Comparison of ENCODE assay signal across 9 cellular contexts in genomic region chr6:31900917-31901414, GRCh38. TPM values are rescaled to one million over a fixed set of nuclear protein-coding genes. Genes with fewer than 3 reads are reported as not detected.
DNase-seq lines count a peak whose midpoint lies in the region; ATAC-seq, FAIRE-seq and TF ChIP-seq lines count a peak whose summit lies in the region.
"Had no signal": no experiment of that assay in that cellular context is flagged by ENCODE, and none has a peak within 500 bp of the region (broad histone marks: within the 10 kb centered on the region; RNA-seq: fewer than 3 reads in every experiment).

No MANE protein-coding gene starts in this region.

- ATAC-seq in natural killer cell: no peak
- no peak for ATAC-seq in HG03039 (IDR thresholded peaks at IDR 0.05; ENCODE audit: unreplicated experiment)
- no peak for ATAC-seq in GM21515 (IDR thresholded peaks at IDR 0.05; ENCODE audit: unreplicated experiment)

- DNase-seq in NB4 (ENCODE audit: low read depth) (peak; percentile 31), natural killer cell (no peak), urothelium cell line (ENCODE audit: low spot score) (no peak), NCI-H2171 treated with DMSO at 0.1 percent for 48 hours (lab: John Stamatoyannopoulos, UW) (no peak)

- peaks cover 0 to 6% (median 0%) of the 10 kb centered on the region in 11 experiments; a peak in 3 of 22 replicates for H4K20me1 ChIP-seq in BLaER1 treated with 17β-estradiol and CSF1 and Interleukin-3, amounts not matched to agents 10 nM and 100 nM

- H3K9me3 Mint-ChIP-seq in natural killer cell: no peaks in the 10 kb centered on the region

- TF ChIP-seq CTCF in NB4 (IDR thresholded peaks at IDR 0.05; ENCODE audit: low read depth, low read length): no peak
- no peak for TF ChIP-seq CTCF in natural killer cell (IDR thresholded peaks at IDR 0.05)

- TF ChIP-seq POLR2A in NB4 (IDR thresholded peaks at IDR 0.05; ENCODE audit: extremely low read depth, insufficient read length): no peak

- FAIRE-seq in urothelium cell line (lab: Jason Lieb, UNC): no peak

- H3K27me3 ChIP-seq in BLaER1 treated with 17β-estradiol and CSF1 and Interleukin-3, amounts not matched to agents 10 nM and 100 nM: no peaks in the 10 kb centered on the region
- H3K27me3 ChIP-seq in ectodermal cell (ENCODE audit: control insufficient read depth, insufficient read depth, low read length, poor library complexity, severe bottlenecking): no peaks in the 10 kb centered on the region

- peak overlapping the region; percentile 74 to 91 (median 82); a peak in 21 of 22 replicates for H3K9ac ChIP-seq in BLaER1 treated with 17β-estradiol and CSF1 and Interleukin-3, amounts not matched to agents 10 nM and 100 nM

- H3K4me1 Mint-ChIP-seq in natural killer cell: peaks cover 33 to 50% of the 10 kb centered on the region in 2 donors

- peak overlapping the region; percentile 31 for H3K4me3 Mint-ChIP-seq in natural killer cell

- H3K4me2 ChIP-seq in BLaER1 treated with 17β-estradiol and CSF1 and Interleukin-3, amounts not matched to agents 10 nM and 100 nM: peak overlapping the region; percentile 74 to 94 (median 87)

- whole genome bisulfite sequencing in ectodermal cell, 2 experiments: 70 to 72% methylated on average over 29 of the region's 29 CpGs

- no peaks in the 10 kb centered on the region for H3K36me3 Mint-ChIP-seq in natural killer cell

- H3K4me1 ChIP-seq in BLaER1 treated with 17β-estradiol and CSF1 and Interleukin-3, amounts not matched to agents 10 nM and 100 nM: peaks cover 48 to 67% (median 57%) of the 10 kb centered on the region in 10 experiments
- peaks cover 21% of the 10 kb centered on the region for H3K4me1 ChIP-seq in ectodermal cell (ENCODE audit: control insufficient read depth, insufficient read depth, low read length)

- H3K27me3 Mint-ChIP-seq in natural killer cell (ENCODE audit: low read depth in 2 of 2): no peaks in the 10 kb centered on the region

- peak overlapping the region; percentile 63 to 77 (median 68) for H3K4me3 ChIP-seq in BLaER1 treated with 17β-estradiol and CSF1 and Interleukin-3, amounts not matched to agents 10 nM and 100 nM
- H3K4me3 ChIP-seq in NB4 (ENCODE audit: low read depth, low read length) (peak overlapping the region; percentile 57), ectodermal cell (ENCODE audit: insufficient read depth, low read depth, low read length) (peak overlapping the region; percentile 68)

- H3K27ac ChIP-seq in BLaER1 treated with 17β-estradiol and CSF1 and Interleukin-3, amounts not matched to agents 10 nM and 100 nM: peak overlapping the region in 9 of 11 experiments; percentile 70 to 91 (median 82); a peak in 14 of 22 replicates
- no peak overlapping the region for H3K27ac ChIP-seq in ectodermal cell (ENCODE audit: insufficient read depth, low read depth, low read length, poor library complexity, severe bottlenecking)

- no peak overlapping the region for H3K27ac Mint-ChIP-seq in natural killer cell

- intact Hi-C loops in natural killer cell (cut with micrococcal nuclease): no loop called here

- peaks cover 0 to 6% (median 3%) of the 10 kb centered on the region in 11 experiments; a peak in 17 of 22 replicates for H3K36me3 ChIP-seq in BLaER1 treated with 17β-estradiol and CSF1 and Interleukin-3, amounts not matched to agents 10 nM and 100 nM
- peaks cover 3% of the 10 kb centered on the region for H3K36me3 ChIP-seq in ectodermal cell (ENCODE audit: control insufficient read depth, insufficient read depth, low read length)

- no peaks in the 10 kb centered on the region for H3K9me3 ChIP-seq in BLaER1 treated with 17β-estradiol and CSF1 and Interleukin-3, amounts not matched to agents 10 nM and 100 nM (replicated peaks in 1 of 11)
- no peaks in the 10 kb centered on the region for H3K9me3 ChIP-seq in ectodermal cell (ENCODE audit: control insufficient read depth, low read length)

RNA-seq across cellular contexts. Expression of gene ZBTB12, which starts 0.9 kb away (rescaled TPM):
- 62.9 TPM for polyA plus RNA-seq in ectodermal cell (2013, experiment 1 of 4)
- polyA plus RNA-seq in ectodermal cell (2013, experiment 2 of 4): 60.2 TPM
- polyA plus RNA-seq in ectodermal cell (2013, experiment 3 of 4): 46.9 TPM
- 56.5 TPM for polyA plus RNA-seq in ectodermal cell (2013, experiment 4 of 4)
- under 1 TPM; 0.54 to 0.77 (median 0.63) TPM for total RNA-seq in natural killer cell

RNA-seq across cellular contexts. Expression of gene EHMT2, which starts 3.5 kb away (rescaled TPM):
- polyA plus RNA-seq in ectodermal cell (2013, experiment 1 of 4): 197 TPM
- polyA plus RNA-seq in ectodermal cell (2013, experiment 2 of 4): 198 TPM
- 162 TPM for polyA plus RNA-seq in ectodermal cell (2013, experiment 3 of 4)
- polyA plus RNA-seq in ectodermal cell (2013, experiment 4 of 4): 175 TPM
- total RNA-seq in natural killer cell: 10 to 100 TPM; 49.3 to 56.6 (median 55.8) TPM

RNA-seq across cellular contexts. Expression of gene SLC44A4, which starts 22.2 kb away (rescaled TPM):
- 1.8 TPM for polyA plus RNA-seq in ectodermal cell (2013, experiment 1 of 4)
- 1.4 TPM for polyA plus RNA-seq in ectodermal cell (2013, experiment 2 of 4)
- 1.7 TPM for polyA plus RNA-seq in ectodermal cell (2013, experiment 3 of 4)
- 1.8 TPM for polyA plus RNA-seq in ectodermal cell (2013, experiment 4 of 4)
- under 1 TPM in 1 of 3 donors, not detected in 2; 0.48 TPM for total RNA-seq in natural killer cell
- total RNA-seq: lung microvascular endothelial cell had no signal

RNA-seq across cellular contexts. Expression of gene C2, which starts 26.6 kb away (rescaled TPM):
- 2.1 TPM for polyA plus RNA-seq in ectodermal cell (2013, experiment 1 of 4)
- polyA plus RNA-seq in ectodermal cell (2013, experiment 2 of 4): 1.5 TPM
- polyA plus RNA-seq in ectodermal cell (2013, experiment 3 of 4): 1.3 TPM
- 1.8 TPM for polyA plus RNA-seq in ectodermal cell (2013, experiment 4 of 4)
- total RNA-seq in natural killer cell: 1 to 10 TPM in 2 of 3 donors, under 1 TPM in 1; 0.55 to 1.3 (median 1.0) TPM
- total RNA-seq: lung microvascular endothelial cell had no signal

RNA-seq across cellular contexts. Expression of gene NEU1, which starts 38.3 kb away (rescaled TPM):
- 36.6 TPM for polyA plus RNA-seq in ectodermal cell (2013, experiment 1 of 4)
- 35.4 TPM for polyA plus RNA-seq in ectodermal cell (2013, experiment 2 of 4)
- polyA plus RNA-seq in ectodermal cell (2013, experiment 3 of 4): 29.8 TPM
- polyA plus RNA-seq in ectodermal cell (2013, experiment 4 of 4): 33.8 TPM
- total RNA-seq in natural killer cell: 10 to 100 TPM; 36.1 to 69.6 (median 51.5) TPM
